Comparison of ENCODE assay signal across 9 cellular contexts in the genomic region with DNA sequence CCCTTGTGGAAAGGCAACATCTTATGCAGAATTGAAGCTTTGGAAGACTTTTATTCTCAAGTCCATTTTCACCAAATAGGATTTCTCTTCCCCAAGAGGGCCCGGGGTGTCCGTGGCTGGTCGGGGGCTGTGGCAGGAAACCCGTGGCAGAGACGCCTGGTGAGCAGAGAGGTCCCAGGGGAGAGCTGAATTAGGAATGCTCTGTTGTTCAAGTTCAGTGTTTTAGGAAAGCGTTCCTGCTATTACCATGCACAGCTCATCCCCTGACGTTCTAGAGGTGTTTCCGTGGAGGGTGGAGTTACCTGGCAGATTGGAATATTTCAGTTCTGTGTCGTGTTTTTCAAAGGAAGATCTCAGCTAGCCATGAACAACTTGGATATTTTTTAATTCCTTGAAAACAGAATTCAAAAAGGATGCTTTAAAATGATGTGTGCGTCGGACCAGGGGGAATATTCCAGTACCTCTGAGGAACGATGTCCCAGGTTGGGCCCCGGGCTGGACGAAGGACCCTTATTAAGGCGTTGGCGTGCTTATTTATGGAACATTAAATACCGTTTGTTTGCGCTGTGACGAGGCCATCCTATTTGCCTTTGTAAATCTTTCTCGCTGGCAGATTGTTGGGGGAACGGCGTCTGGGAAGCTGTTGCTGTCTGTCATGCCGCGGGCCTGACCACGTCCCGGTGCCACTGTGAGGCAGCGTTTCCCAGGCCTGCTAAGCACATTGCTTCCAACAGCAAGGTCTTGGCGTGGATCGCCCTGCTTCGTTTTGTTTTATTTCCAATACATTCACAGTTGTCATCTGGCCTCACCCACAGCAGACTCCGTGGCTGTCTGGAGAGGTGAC. TPM values are rescaled to one million over a fixed set of nuclear protein-coding genes. Genes with fewer than 3 reads are reported as not detected.
DNase-seq lines count a peak whose midpoint lies in the region; ATAC-seq and TF ChIP-seq lines count a peak whose summit lies in the region.
"Had no signal": no experiment of that assay in that cellular context is flagged by ENCODE, and none has a peak within 500 bp of the region (broad histone marks: within the 10 kb centered on the region; RNA-seq: fewer than 3 reads in every experiment).

No MANE protein-coding gene starts in this region.

- DNase-seq in GM13977 (ENCODE audit: low spot score) (no peak), SK-N-MC (ENCODE audit: low read depth, low spot score) (no peak), esophagus muscularis mucosa (ENCODE audit: extremely low spot score) (no peak), psoas muscle (peak in 1 of 2 donors; percentile 87), CD1c-positive myeloid dendritic cell (ENCODE audit: extremely low spot score) (no peak), foreskin melanocyte (no peak)
- DNase-seq: HCEC 1CT had no signal

- H3K9ac ChIP-seq in SK-N-MC (ENCODE audit: insufficient read length) = no peak overlapping the region

- WGBS in esophagus muscularis mucosa = 63% methylated on average over 31 of the region's 31 CpGs
- 15 to 27% (median 21%) methylated on average over 31 of the region's 31 CpGs for WGBS in psoas muscle, 3 donors

- ATAC-seq in psoas muscle (peak; percentile 72 to 81 (median 76)), GM18870 (IDR thresholded peaks at IDR 0.05; ENCODE audit: unreplicated experiment) (no peak), GM21381 (IDR thresholded peaks at IDR 0.05; ENCODE audit: unreplicated experiment) (no peak)

- TF ChIP-seq POLR2A in esophagus muscularis mucosa (IDR thresholded peaks at IDR 0.05; ENCODE audit: low read depth) = no peak

- peak overlapping the region; percentile 58 for H3K4me3 ChIP-seq in SK-N-MC
- peak overlapping the region; percentile 12 to 37 (median 20) for H3K4me3 ChIP-seq in esophagus muscularis mucosa
- H3K4me3 ChIP-seq in psoas muscle = peak overlapping the region; percentile 42

- H3K27me3 ChIP-seq in esophagus muscularis mucosa (no peaks in the 10 kb centered on the region), psoas muscle (ENCODE audit: insufficient read depth in 3 of 3, low read length in 2 of 3) (no peaks in the 10 kb centered on the region)

- H3K4me1 ChIP-seq in esophagus muscularis mucosa = peaks cover 53 to 78% (median 75%) of the 10 kb centered on the region in 4 donors
- peaks cover 55% of the 10 kb centered on the region for H3K4me1 ChIP-seq in psoas muscle

- TF ChIP-seq CTCF in GM13977 (IDR thresholded peaks at IDR 0.05; ENCODE audit: extremely low read depth, insufficient read depth, missing control alignments) = peak; percentile 6
- TF ChIP-seq CTCF in esophagus muscularis mucosa (IDR thresholded peaks at IDR 0.05) = no peak
- TF ChIP-seq CTCF in psoas muscle (IDR thresholded peaks at IDR 0.05) = no peak

- no peak for TF ChIP-seq EP300 in esophagus muscularis mucosa (IDR thresholded peaks at IDR 0.05)

- H3K27ac ChIP-seq in SK-N-MC (no peak overlapping the region), esophagus muscularis mucosa (replicated peaks in 1 of 4) (peak overlapping the region; percentile 85 to 91 (median 91)), psoas muscle (peak overlapping the region; percentile 94)

- H3K9me3 ChIP-seq in SK-N-MC (ENCODE audit: low read depth, low read length) (no peaks in the 10 kb centered on the region), esophagus muscularis mucosa (no peaks in the 10 kb centered on the region), psoas muscle (no peaks in the 10 kb centered on the region)

- intact Hi-C loops in esophagus muscularis mucosa (cut with DNase I) (no loop called here), psoas muscle (cut with DNase I) (loop anchor here (2.0 to 5.0 kb wide), 2 partner anchors 35 to 103 kb away; no protein-coding TSS in a partner anchor)

- H3K36me3 ChIP-seq in SK-N-MC (ENCODE audit: insufficient read depth, low read length) (no peaks in the 10 kb centered on the region), esophagus muscularis mucosa (no peaks in the 10 kb centered on the region), psoas muscle (ENCODE audit: insufficient read depth in 1 of 2, low read depth in 1 of 2) (no peaks in the 10 kb centered on the region)

- in situ Hi-C loops in GM13977 (cut with MboI; ENCODE audit: low pct_unique_long_range_greater_than_20kb, low sequenced_read_pairs, unreplicated experiment) = no loop called here

RNA-seq across cellular contexts. Expression of a gene that starts 8.2 kb away (rescaled TPM):
- total RNA-seq in esophagus muscularis mucosa (10 to 100 TPM; 15.0 to 22.0 (median 17.8) TPM), psoas muscle (10 to 100 TPM; 21.0 to 28.7 (median 24.2) TPM)
- 10 to 100 TPM in 2 of 3 donors, 1 to 10 TPM in 1; 3.0 to 20.8 (median 15.4) TPM for polyA plus RNA-seq in psoas muscle

Comparison
In these comparisons a context has a peak if more than half of its experiments do, and no peak if none do; other contexts are left out.
1. ATAC-seq: peak in psoas muscle (4 of 4); none in GM18870 (single experiment) and GM21381 (single experiment).
2. Peak in every context shown above with its lines, with median percentiles within 50 percentile points of each other: H3K4me3 ChIP-seq.